30 cellular contexts compared by ENCODE assay signal in the genomic region with DNA sequence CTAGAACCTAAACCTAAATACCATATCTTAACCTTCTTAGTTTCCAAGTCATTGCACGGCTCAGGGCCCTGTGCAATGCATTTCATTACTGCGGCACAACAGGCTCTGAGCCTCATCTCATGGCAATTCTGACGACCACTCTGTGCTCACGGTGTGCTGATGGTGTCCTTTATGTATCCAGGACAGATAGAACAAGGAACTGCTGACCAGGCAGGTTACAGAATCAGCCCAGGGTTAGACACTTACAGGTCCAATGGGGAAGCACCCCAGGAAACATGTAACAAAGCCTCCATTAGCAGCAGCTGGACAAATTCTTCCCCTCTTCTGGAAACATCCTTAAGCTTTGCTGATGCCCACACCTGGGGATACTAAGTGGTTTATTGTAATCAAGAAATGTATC.
"Had no signal": no experiment of that assay in that cellular context is flagged by ENCODE, and none has a peak within 500 bp of the region (broad histone marks: within the 10 kb centered on the region; RNA-seq: fewer than 3 reads in every experiment).

No MANE protein-coding gene starts in this region.

- H3K36me3 Mint-ChIP-seq: T-cell had no signal

- H3K4me3 Mint-ChIP-seq: T-cell had no signal

- H3K9me3 ChIP-seq: MG63, SJCRH30 had no signal

- H2AFZ ChIP-seq: PC-9 had no signal

- H3K27me3 ChIP-seq: MG63, SJCRH30 had no signal

- H3K4me3 ChIP-seq: MG63, PC-9, SJCRH30, SK-N-MC had no signal

- FAIRE-seq: RCC 7860 had no signal

- ATAC-seq: Panc1, Right ventricle myocardium inferior, SK-N-SH treated with all-trans-retinoic acid at 6 μM for 48 hours, T-cell had no signal

- H3K9me3 Mint-ChIP-seq: T-cell had no signal

- DNase-seq: Kasumi-1, MG63, NCI-H1048, NCI-H1092 treated with DMSO at 0.1 percent for 48 hours, NCI-H1105 treated with DMSO at 0.1 percent for 48 hours, NCI-H1436, NCI-H146, NCI-H1694, NCI-H187, NCI-H1930, NCI-H2029 treated with DMSO at 0.1 percent for 48 hours, NCI-H2081 treated with DMSO at 0.1 percent for 48 hours, NCI-H2107, NCI-H2171, NCI-H226, NCI-H446 treated with DMSO at 0.1 percent for 48 hours, NCI-H510A, NCI-H526, NCI-H774, PC-9, SHP77, SIG-M5, SJCRH30, T-cell had no signal

- H3K36me3 ChIP-seq: MG63, SJCRH30 had no signal

- H3K27ac Mint-ChIP-seq: T-cell had no signal

- H3K4me2 ChIP-seq: PC-9 had no signal

- H3K27ac ChIP-seq: PC-9, RWPE1, SJCRH30, SK-N-MC had no signal

- H3K4me1 Mint-ChIP-seq: T-cell had no signal
